ENCODE assay signal across 8 cellular contexts in the genomic region with DNA sequence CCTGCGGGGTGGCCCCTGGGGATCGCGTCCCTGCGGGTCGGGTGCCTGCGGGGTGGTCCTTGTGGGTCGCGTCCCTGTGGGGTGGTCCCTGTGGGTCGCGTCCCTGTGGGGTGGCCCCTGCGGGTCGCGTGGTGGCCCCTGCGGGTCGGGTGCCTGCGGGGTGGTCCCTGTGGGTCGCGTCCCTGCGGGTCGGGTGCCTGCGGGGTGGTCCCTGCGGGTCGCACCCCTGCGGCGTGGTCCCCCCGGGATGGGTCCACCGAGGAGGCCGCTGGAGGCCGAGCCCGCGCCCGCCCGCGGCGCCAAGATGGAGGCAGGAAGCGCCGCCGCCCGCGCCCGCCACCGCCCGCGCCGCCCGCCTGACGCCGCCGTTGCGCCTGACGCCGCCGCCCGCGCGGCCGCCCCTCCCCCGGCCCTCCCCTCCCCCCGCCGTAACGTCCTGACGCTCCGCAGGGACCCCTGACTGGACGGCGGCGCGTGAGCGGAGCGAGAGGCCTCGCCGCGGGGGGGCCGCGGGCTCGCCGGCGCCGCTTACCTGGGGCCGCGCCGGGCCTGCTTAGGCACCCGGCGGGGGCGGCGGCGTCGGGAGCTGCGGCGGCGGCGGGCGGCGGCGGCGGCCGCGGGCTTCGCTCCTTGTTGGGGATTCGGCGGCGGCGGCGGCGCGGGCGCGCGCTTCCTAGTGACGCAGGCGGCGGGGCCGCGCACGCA. TPM values are rescaled to one million over a fixed set of nuclear protein-coding genes. Genes with fewer than 3 reads are reported as not detected.
DNase-seq lines count a peak whose midpoint lies in the region; ATAC-seq and TF ChIP-seq lines count a peak whose summit lies in the region.

A gene with protein sequence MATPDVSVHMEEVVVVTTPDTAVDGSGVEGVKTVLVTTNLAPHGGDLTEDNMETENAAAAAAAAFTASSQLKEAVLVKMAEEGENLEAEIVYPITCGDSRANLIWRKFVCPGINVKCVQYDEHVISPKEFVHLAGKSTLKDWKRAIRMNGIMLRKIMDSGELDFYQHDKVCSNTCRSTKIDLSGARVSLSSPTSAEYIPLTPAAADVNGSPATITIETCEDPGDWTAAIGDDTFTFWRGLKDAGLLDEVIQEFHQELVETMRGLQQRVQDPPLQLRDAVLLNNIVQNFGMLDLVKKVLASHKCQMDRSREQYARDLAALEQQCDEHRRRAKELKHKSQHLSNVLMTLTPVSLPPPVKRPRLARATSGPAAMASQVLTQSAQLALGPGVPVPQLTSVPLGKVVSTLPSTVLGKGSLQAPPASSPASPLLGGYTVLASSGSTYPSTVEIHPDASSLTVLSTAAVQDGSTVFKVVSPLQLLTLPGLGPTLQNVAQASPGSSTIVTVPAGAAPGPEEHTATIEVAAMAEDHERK (minus strand): TSS at position 678 of the 705 bp plus-strand sequence. CDS start 7,704 bp downstream, outside the sequence.

- H3K27me3 ChIP-seq in Karpas-422 (ENCODE audit: low read length) (no peaks in the 10 kb centered on the region), right cardiac atrium (ENCODE audit: control insufficient read depth, insufficient read depth) (no peaks in the 10 kb centered on the region), rectal smooth muscle tissue (ENCODE audit: control insufficient read depth, insufficient read depth, low read length) (no peaks in the 10 kb centered on the region)

- peak within 1 kb of the TSS; percentile 71 for H2AFZ ChIP-seq in Karpas-422 (ENCODE audit: low read length)

- H3K36me3 ChIP-seq in ES-I3 (ENCODE audit: insufficient read depth, low read length) (no peaks in the 10 kb centered on the region), Karpas-422 (ENCODE audit: insufficient read depth, low read length) (no peaks in the 10 kb centered on the region), rectal smooth muscle tissue (ENCODE audit: control insufficient read depth, insufficient read depth, low read length) (no peaks in the 10 kb centered on the region)

- under 1% methylated on average over 114 of the region's 114 CpGs for WGBS in right cardiac atrium

- H4K20me1 ChIP-seq in Karpas-422 (ENCODE audit: insufficient read depth, low read depth, low read length), result no peaks in the 10 kb centered on the region

- H3K27ac ChIP-seq in Karpas-422 (ENCODE audit: low read length) (peak within 1 kb of the TSS; percentile 89), right cardiac atrium (ENCODE audit: low read length) (peak within 1 kb of the TSS; percentile 87), rectal smooth muscle tissue (ENCODE audit: low read depth, low read length) (peak within 1 kb of the TSS; percentile 95)

- no peaks in the 10 kb centered on the region for H3K9me2 ChIP-seq in Karpas-422 (replicated peaks; ENCODE audit: insufficient read depth, low read length)

- H3K79me2 ChIP-seq in Karpas-422 (ENCODE audit: low read length), result peaks cover 46% of the 10 kb centered on the region

- peak; percentile 90 for DNase-seq in Karpas-422
- peak; percentile 57 for DNase-seq in amniotic epithelial cell (ENCODE audit: low read depth)
- peak; percentile 80 to 93 (median 91) for DNase-seq in right cardiac atrium
- no peak for DNase-seq in ecto neural progenitor cell (ENCODE audit: low spot score)

- peak within 1 kb of the TSS; percentile 94 for H3K4me2 ChIP-seq in Karpas-422 (ENCODE audit: low read depth, low read length, poor library complexity, severe bottlenecking)

- ATAC-seq in GM21723 (IDR thresholded peaks at IDR 0.05; ENCODE audit: unreplicated experiment) (peak; percentile 43), SK-N-SH treated with all-trans-retinoic acid at 6 μM for 48 hours (peak; percentile 35), right cardiac atrium (peak; percentile 24 to 44)

- H3K4me3 ChIP-seq in Karpas-422 (ENCODE audit: low read length), result peak within 1 kb of the TSS; percentile 85
- peak within 1 kb of the TSS; percentile 49 for H3K4me3 ChIP-seq in right cardiac atrium (ENCODE audit: low read length)
- H3K4me3 ChIP-seq in rectal smooth muscle tissue (ENCODE audit: low read length), result peak within 1 kb of the TSS; percentile 96

- 0 out of 2 replicates have a peak, but pooled peaks cover 3% of the 10 kb centered on the region for H3K4me1 ChIP-seq in ES-I3 (ENCODE audit: insufficient read depth, low read length)
- peaks cover 19% of the 10 kb centered on the region for H3K4me1 ChIP-seq in Karpas-422 (ENCODE audit: low read length)
- no peaks in the 10 kb centered on the region for H3K4me1 ChIP-seq in right cardiac atrium (ENCODE audit: control insufficient read depth, insufficient read depth, low read length)
- H3K4me1 ChIP-seq in rectal smooth muscle tissue (ENCODE audit: control insufficient read depth, insufficient read depth, low read length), result no peaks in the 10 kb centered on the region

- H3K9ac ChIP-seq in ES-I3 (ENCODE audit: low read depth, low read length) (peak within 1 kb of the TSS; percentile 96), Karpas-422 (ENCODE audit: low read length) (peak within 1 kb of the TSS; percentile 98), rectal smooth muscle tissue (ENCODE audit: low read length) (peak within 1 kb of the TSS; percentile 90)

- H3K9me3 ChIP-seq in ES-I3 (ENCODE audit: control insufficient read depth, insufficient read depth, low read length), result no peaks in the 10 kb centered on the region
- H3K9me3 ChIP-seq in Karpas-422 (ENCODE audit: low read length), result no peaks in the 10 kb centered on the region
- H3K9me3 ChIP-seq in right cardiac atrium (ENCODE audit: control insufficient read depth, low read length), result no peaks in the 10 kb centered on the region

- intact Hi-C loops in right cardiac atrium (cut with DNase I), result no loop called here

TF ChIP-seq in SK-N-SH treated with all-trans-retinoic acid at 6 μM for 48 hours, 23 proteins besides CTCF, POLR2A, EP300 and RAD21:
- TF ChIP-seq TCF4 (CRISPR knock-in tag; IDR thresholded peaks at IDR 0.05; ENCODE audit: borderline replicate concordance), result no peak
- no peak for TF ChIP-seq SNAI2 (CRISPR knock-in tag; IDR thresholded peaks at IDR 0.05)
- TF ChIP-seq, protein P1, sequence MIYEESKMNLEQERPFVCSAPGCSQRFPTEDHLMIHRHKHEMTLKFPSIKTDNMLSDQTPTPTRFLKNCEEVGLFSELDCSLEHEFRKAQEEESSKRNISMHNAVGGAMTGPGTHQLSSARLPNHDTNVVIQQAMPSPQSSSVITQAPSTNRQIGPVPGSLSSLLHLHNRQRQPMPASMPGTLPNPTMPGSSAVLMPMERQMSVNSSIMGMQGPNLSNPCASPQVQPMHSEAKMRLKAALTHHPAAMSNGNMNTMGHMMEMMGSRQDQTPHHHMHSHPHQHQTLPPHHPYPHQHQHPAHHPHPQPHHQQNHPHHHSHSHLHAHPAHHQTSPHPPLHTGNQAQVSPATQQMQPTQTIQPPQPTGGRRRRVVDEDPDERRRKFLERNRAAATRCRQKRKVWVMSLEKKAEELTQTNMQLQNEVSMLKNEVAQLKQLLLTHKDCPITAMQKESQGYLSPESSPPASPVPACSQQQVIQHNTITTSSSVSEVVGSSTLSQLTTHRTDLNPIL (CRISPR knock-in tag; IDR thresholded peaks at IDR 0.05; ENCODE audit: low read depth), result no peak
- TF ChIP-seq ZNF70 (CRISPR knock-in tag; IDR thresholded peaks at IDR 0.05), result no peak
- no peak for TF ChIP-seq GLIS3 (CRISPR knock-in tag; IDR thresholded peaks at IDR 0.05)
- no peak for TF ChIP-seq ZNF565 (CRISPR knock-in tag; conservative IDR thresholded peaks at IDR 0.05; ENCODE audit: low read depth)
- no peak for TF ChIP-seq ZFP30 (CRISPR knock-in tag; IDR thresholded peaks at IDR 0.05)
- no peak for TF ChIP-seq PPARA (CRISPR knock-in tag; IDR thresholded peaks at IDR 0.05; ENCODE audit: borderline replicate concordance)
- TF ChIP-seq, protein P2, sequence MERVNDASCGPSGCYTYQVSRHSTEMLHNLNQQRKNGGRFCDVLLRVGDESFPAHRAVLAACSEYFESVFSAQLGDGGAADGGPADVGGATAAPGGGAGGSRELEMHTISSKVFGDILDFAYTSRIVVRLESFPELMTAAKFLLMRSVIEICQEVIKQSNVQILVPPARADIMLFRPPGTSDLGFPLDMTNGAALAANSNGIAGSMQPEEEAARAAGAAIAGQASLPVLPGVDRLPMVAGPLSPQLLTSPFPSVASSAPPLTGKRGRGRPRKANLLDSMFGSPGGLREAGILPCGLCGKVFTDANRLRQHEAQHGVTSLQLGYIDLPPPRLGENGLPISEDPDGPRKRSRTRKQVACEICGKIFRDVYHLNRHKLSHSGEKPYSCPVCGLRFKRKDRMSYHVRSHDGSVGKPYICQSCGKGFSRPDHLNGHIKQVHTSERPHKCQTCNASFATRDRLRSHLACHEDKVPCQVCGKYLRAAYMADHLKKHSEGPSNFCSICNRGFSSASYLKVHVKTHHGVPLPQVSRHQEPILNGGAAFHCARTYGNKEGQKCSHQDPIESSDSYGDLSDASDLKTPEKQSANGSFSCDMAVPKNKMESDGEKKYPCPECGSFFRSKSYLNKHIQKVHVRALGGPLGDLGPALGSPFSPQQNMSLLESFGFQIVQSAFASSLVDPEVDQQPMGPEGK (CRISPR knock-in tag; IDR thresholded peaks at IDR 0.05; ENCODE audit: borderline replicate concordance), result no peak
- TF ChIP-seq, protein P3, sequence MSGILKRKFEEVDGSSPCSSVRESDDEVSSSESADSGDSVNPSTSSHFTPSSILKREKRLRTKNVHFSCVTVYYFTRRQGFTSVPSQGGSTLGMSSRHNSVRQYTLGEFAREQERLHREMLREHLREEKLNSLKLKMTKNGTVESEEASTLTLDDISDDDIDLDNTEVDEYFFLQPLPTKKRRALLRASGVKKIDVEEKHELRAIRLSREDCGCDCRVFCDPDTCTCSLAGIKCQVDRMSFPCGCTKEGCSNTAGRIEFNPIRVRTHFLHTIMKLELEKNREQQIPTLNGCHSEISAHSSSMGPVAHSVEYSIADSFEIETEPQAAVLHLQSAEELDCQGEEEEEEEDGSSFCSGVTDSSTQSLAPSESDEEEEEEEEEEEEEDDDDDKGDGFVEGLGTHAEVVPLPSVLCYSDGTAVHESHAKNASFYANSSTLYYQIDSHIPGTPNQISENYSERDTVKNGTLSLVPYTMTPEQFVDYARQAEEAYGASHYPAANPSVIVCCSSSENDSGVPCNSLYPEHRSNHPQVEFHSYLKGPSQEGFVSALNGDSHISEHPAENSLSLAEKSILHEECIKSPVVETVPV (CRISPR knock-in tag; IDR thresholded peaks at IDR 0.05), result no peak
- TF ChIP-seq TOX (CRISPR knock-in tag; IDR thresholded peaks at IDR 0.05; ENCODE audit: borderline replicate concordance), result no peak
- no peak for TF ChIP-seq ZFP3 (CRISPR knock-in tag; IDR thresholded peaks at IDR 0.05)
- no peak for TF ChIP-seq CSDC2 (CRISPR knock-in tag; IDR thresholded peaks at IDR 0.05)
- TF ChIP-seq BACH2 (CRISPR knock-in tag; IDR thresholded peaks at IDR 0.05; ENCODE audit: borderline replicate concordance), result no peak
- TF ChIP-seq RARB (CRISPR knock-in tag; IDR thresholded peaks at IDR 0.05), result no peak
- TF ChIP-seq ZC3H10 (CRISPR knock-in tag; IDR thresholded peaks at IDR 0.05), result no peak
- no peak for TF ChIP-seq OSR1 (CRISPR knock-in tag; IDR thresholded peaks at IDR 0.05)
- no peak for TF ChIP-seq ARNTL (CRISPR knock-in tag; IDR thresholded peaks at IDR 0.05; ENCODE audit: borderline replicate concordance, low read depth)

RNA-seq across cellular contexts. Expression of the gene that starts here (rescaled TPM):
- 8.4 and 13.7 TPM in 2 replicates for total RNA-seq in Karpas-422 (2014; rRNA removed; shearing (Covaris generic); ENCODE audit: low replicate concordance)
- 1 to 10 TPM; 7.0 to 7.7 (median 7.3) TPM for total RNA-seq in right cardiac atrium
- polyA plus RNA-seq in right cardiac atrium, result 6.5 TPM
